ENCODE assay signal across 24 cellular contexts in genomic region chr1:206785366-206785765, GRCh38. TPM values are rescaled to one million over a fixed set of nuclear protein-coding genes. Genes with fewer than 3 reads are reported as not detected.
A peak's percentile ranks its signal among the peaks of the same experiment; 100 is the strongest.
DNase-seq lines count a peak whose midpoint lies in the region; ATAC-seq and TF ChIP-seq lines count a peak whose summit lies in the region.
"Had no signal": no experiment of that assay in that cellular context is flagged by ENCODE, and none has a peak within 500 bp of the region (broad histone marks: within the 10 kb centered on the region; RNA-seq: fewer than 3 reads in every experiment).

No MANE protein-coding gene starts in this region.

- no peaks in the 10 kb centered on the region for H3K36me3 Mint-ChIP-seq in activated CD8-positive, alpha-beta T cell treated with anti-CD3 and anti-CD28 coated beads for 36 hours (ENCODE audit: low read depth)
- no peaks in the 10 kb centered on the region for H3K36me3 Mint-ChIP-seq in activated CD8-positive, alpha-beta T cell treated with anti-CD3 and anti-CD28 coated beads, Interleukin-2, amount 10 ng/mL, durations not matched to agents 7 days and 5 days (ENCODE audit: low read depth)
- H3K36me3 Mint-ChIP-seq in CD8-positive, alpha-beta memory T cell, result no peaks in the 10 kb centered on the region
- H3K36me3 Mint-ChIP-seq in T-helper 17 cell (ENCODE audit: low read depth), result peaks cover 5% of the 10 kb centered on the region
- no peaks in the 10 kb centered on the region for H3K36me3 Mint-ChIP-seq in natural killer cell treated with Interleukin-12 subunit alpha and Interleukin-12 subunit beta and Interleukin-15 and Interleukin-18, amount 100 ng/mL, for 72 hours
- H3K36me3 Mint-ChIP-seq in Calu3 (ENCODE audit: insufficient read depth, unreplicated experiment), result no peaks in the 10 kb centered on the region

- no peak overlapping the region for H3K4me3 Mint-ChIP-seq in activated CD8-positive, alpha-beta T cell treated with anti-CD3 and anti-CD28 coated beads for 36 hours
- H3K4me3 Mint-ChIP-seq in activated CD8-positive, alpha-beta T cell treated with anti-CD3 and anti-CD28 coated beads, Interleukin-2, amount 10 ng/mL, durations not matched to agents 7 days and 5 days, result no peak overlapping the region
- peak overlapping the region in 4 of 7 donors; percentile 15 to 79 (median 36) for H3K4me3 Mint-ChIP-seq in CD8-positive, alpha-beta memory T cell
- no peak overlapping the region for H3K4me3 Mint-ChIP-seq in T-helper 17 cell
- peak overlapping the region; percentile 62 for H3K4me3 Mint-ChIP-seq in natural killer cell treated with Interleukin-12 subunit alpha and Interleukin-12 subunit beta and Interleukin-15 and Interleukin-18, amount 100 ng/mL, for 72 hours
- H3K4me3 Mint-ChIP-seq in Calu3 (ENCODE audit: low read depth, unreplicated experiment), result no peak overlapping the region

- POLR2A ChIA-PET in activated CD8-positive, alpha-beta T cell treated with anti-CD3 and anti-CD28 coated beads for 36 hours (lab: Charles Lee), result interaction anchor here (0.8 to 3.7 kb wide), 11 partner anchors 10 to 55 kb away, joined by 3 to 23 read pairs (median 5); partner anchors contain the start of gene IL19
- POLR2A ChIA-PET in activated CD8-positive, alpha-beta T cell treated with anti-CD3 and anti-CD28 coated beads, Interleukin-2, amount 10 ng/mL, durations not matched to agents 7 days and 5 days (lab: Charles Lee), result interaction anchor here (1.2 kb wide), 2 partner anchors 19 kb away, joined by 3 to 4 read pairs; no protein-coding TSS in a partner anchor
- POLR2A ChIA-PET in CD8-positive, alpha-beta memory T cell (lab: Charles Lee), result interaction anchor here (0.5 kb wide), 1 partner anchor 43 kb away, joined by 4 read pairs; no protein-coding TSS in a partner anchor

- H3K9me3 ChIP-seq in CD8-positive, alpha-beta memory T cell (ENCODE audit: low read length), result no peaks in the 10 kb centered on the region
- no peaks in the 10 kb centered on the region for H3K9me3 ChIP-seq in T-helper 17 cell (ENCODE audit: control insufficient read depth, low read length, poor library complexity, severe bottlenecking)
- H3K9me3 ChIP-seq: esophagus muscularis mucosa, left lung, mucosa of descending colon, right atrium auricular region had no signal

- H3K4me1 ChIP-seq in CD8-positive, alpha-beta memory T cell (ENCODE audit: insufficient read depth, low read length), result peaks cover 47% of the 10 kb centered on the region
- H3K4me1 ChIP-seq: esophagus muscularis mucosa, left lung, right atrium auricular region had no signal

- no TSS peak for BruUV-seq in Calu3 (replicated peaks; lab: Mats Ljungman, UMichigan)

- no peaks in the 10 kb centered on the region for H3K36me3 ChIP-seq in CD8-positive, alpha-beta memory T cell (ENCODE audit: insufficient read depth, low read length)
- H3K36me3 ChIP-seq: esophagus muscularis mucosa, left lung, right atrium auricular region had no signal

- H3K4me3 ChIP-seq in CD8-positive, alpha-beta memory T cell (ENCODE audit: low read length), result no peak overlapping the region
- H3K4me3 ChIP-seq: esophagus muscularis mucosa, left lung, mucosa of descending colon, right atrium auricular region had no signal

- no peaks in the 10 kb centered on the region for H3K27me3 ChIP-seq in CD8-positive, alpha-beta memory T cell (ENCODE audit: insufficient read depth, low read length, poor library complexity, severe bottlenecking)
- H3K27me3 ChIP-seq: esophagus muscularis mucosa, left lung, right atrium auricular region had no signal

- H3K27me3 Mint-ChIP-seq in activated CD8-positive, alpha-beta T cell treated with anti-CD3 and anti-CD28 coated beads for 36 hours, result peaks cover 2% of the 10 kb centered on the region
- H3K27me3 Mint-ChIP-seq in activated CD8-positive, alpha-beta T cell treated with anti-CD3 and anti-CD28 coated beads, Interleukin-2, amount 10 ng/mL, durations not matched to agents 7 days and 5 days (ENCODE audit: low read depth), result peaks cover 24% of the 10 kb centered on the region
- H3K27me3 Mint-ChIP-seq in CD8-positive, alpha-beta memory T cell, result no peaks in the 10 kb centered on the region
- no peaks in the 10 kb centered on the region for H3K27me3 Mint-ChIP-seq in T-helper 17 cell
- H3K27me3 Mint-ChIP-seq in natural killer cell treated with Interleukin-12 subunit alpha and Interleukin-12 subunit beta and Interleukin-15 and Interleukin-18, amount 100 ng/mL, for 72 hours, result peaks cover 29 to 55% of the 10 kb centered on the region in 2 donors
- peaks cover 67% of the 10 kb centered on the region for H3K27me3 Mint-ChIP-seq in Calu3 (ENCODE audit: unreplicated experiment)

- H3K4me1 Mint-ChIP-seq in activated CD8-positive, alpha-beta T cell treated with anti-CD3 and anti-CD28 coated beads for 36 hours (ENCODE audit: low read depth), result peaks cover 70% of the 10 kb centered on the region
- peaks cover 74% of the 10 kb centered on the region for H3K4me1 Mint-ChIP-seq in activated CD8-positive, alpha-beta T cell treated with anti-CD3 and anti-CD28 coated beads, Interleukin-2, amount 10 ng/mL, durations not matched to agents 7 days and 5 days (ENCODE audit: low read depth)
- H3K4me1 Mint-ChIP-seq in CD8-positive, alpha-beta memory T cell, result peaks cover 64 to 66% (median 64%) of the 10 kb centered on the region in 3 donors
- H3K4me1 Mint-ChIP-seq in T-helper 17 cell (peaks cover 45% of the 10 kb centered on the region), Calu3 (ENCODE audit: low read depth, unreplicated experiment) (no peaks in the 10 kb centered on the region)
- H3K4me1 Mint-ChIP-seq in natural killer cell treated with Interleukin-12 subunit alpha and Interleukin-12 subunit beta and Interleukin-15 and Interleukin-18, amount 100 ng/mL, for 72 hours (ENCODE audit: low read depth in 2 of 2), result peaks cover 46 to 66% of the 10 kb centered on the region in 2 donors

- peak overlapping the region; percentile 12 for H3K27ac Mint-ChIP-seq in activated CD8-positive, alpha-beta T cell treated with anti-CD3 and anti-CD28 coated beads for 36 hours
- no peak overlapping the region for H3K27ac Mint-ChIP-seq in activated CD8-positive, alpha-beta T cell treated with anti-CD3 and anti-CD28 coated beads, Interleukin-2, amount 10 ng/mL, durations not matched to agents 7 days and 5 days
- H3K27ac Mint-ChIP-seq in CD8-positive, alpha-beta memory T cell, result peak overlapping the region in 5 of 8 donors; percentile 85 to 95 (median 91)
- H3K27ac Mint-ChIP-seq in T-helper 17 cell, result peak overlapping the region; percentile 97
- peak overlapping the region; percentile 56 to 76 for H3K27ac Mint-ChIP-seq in natural killer cell treated with Interleukin-12 subunit alpha and Interleukin-12 subunit beta and Interleukin-15 and Interleukin-18, amount 100 ng/mL, for 72 hours
- no peak overlapping the region for H3K27ac Mint-ChIP-seq in Calu3 (ENCODE audit: unreplicated experiment)

- peaks cover 2% of the 10 kb centered on the region for H3K9me3 Mint-ChIP-seq in activated CD8-positive, alpha-beta T cell treated with anti-CD3 and anti-CD28 coated beads for 36 hours
- H3K9me3 Mint-ChIP-seq in activated CD8-positive, alpha-beta T cell treated with anti-CD3 and anti-CD28 coated beads, Interleukin-2, amount 10 ng/mL, durations not matched to agents 7 days and 5 days (ENCODE audit: insufficient read depth), result no peaks in the 10 kb centered on the region
- H3K9me3 Mint-ChIP-seq in CD8-positive, alpha-beta memory T cell, result no peaks in the 10 kb centered on the region
- H3K9me3 Mint-ChIP-seq in natural killer cell treated with Interleukin-12 subunit alpha and Interleukin-12 subunit beta and Interleukin-15 and Interleukin-18, amount 100 ng/mL, for 72 hours, result no peaks in the 10 kb centered on the region
- no peaks in the 10 kb centered on the region for H3K9me3 Mint-ChIP-seq in Calu3 (ENCODE audit: low read depth, unreplicated experiment)

- no peak overlapping the region for H3K27ac ChIP-seq in CD8-positive, alpha-beta memory T cell (ENCODE audit: low read depth, low read length)
- H3K27ac ChIP-seq: esophagus muscularis mucosa, left lung, right atrium auricular region had no signal

- CTCF ChIA-PET in activated CD8-positive, alpha-beta T cell treated with anti-CD3 and anti-CD28 coated beads for 36 hours (lab: Charles Lee), result interaction anchor here (0.6 to 7.7 kb wide), 10 partner anchors 10 to 357 kb away, joined by 3 to 51 read pairs (median 9); partner anchors contain the start of genes IL10 and IL19
- CTCF ChIA-PET in activated CD8-positive, alpha-beta T cell treated with anti-CD3 and anti-CD28 coated beads, Interleukin-2, amount 10 ng/mL, durations not matched to agents 7 days and 5 days (lab: Charles Lee), result interaction anchor here (1.2 to 8.4 kb wide), 11 partner anchors 10 to 197 kb away, joined by 3 to 63 read pairs (median 19); partner anchors contain the start of genes IL10 and IL19
- CTCF ChIA-PET in CD8-positive, alpha-beta memory T cell (lab: Charles Lee), result interaction anchor here (1.0 kb wide), 1 partner anchor 13 kb away, joined by 5 read pairs; no protein-coding TSS in a partner anchor
- CTCF ChIA-PET in Calu3 (lab: Charles Lee), result interaction anchor here (0.6 kb wide), 1 partner anchor 736 kb away, joined by 3 read pairs; no protein-coding TSS in a partner anchor

- DNase-seq in activated CD8-positive, alpha-beta T cell treated with anti-CD3 and anti-CD28 coated beads for 36 hours, result no peak
- no peak for DNase-seq in activated CD8-positive, alpha-beta T cell treated with anti-CD3 and anti-CD28 coated beads, Interleukin-2, amount 10 ng/mL, durations not matched to agents 7 days and 5 days
- no peak for DNase-seq in CD8-positive, alpha-beta memory T cell
- DNase-seq in T-helper 17 cell, result no peak
- no peak for DNase-seq in natural killer cell treated with Interleukin-12 subunit alpha and Interleukin-12 subunit beta and Interleukin-15 and Interleukin-18, amount 100 ng/mL, for 72 hours (ENCODE audit: low spot score)
- DNase-seq in NCI-H774 (lab: John Stamatoyannopoulos, UW), result no peak
- DNase-seq in NCI-H526 (lab: John Stamatoyannopoulos, UW), result no peak
- DNase-seq in Calu3, result no peak
- DNase-seq: amniotic stem cell; caudate nucleus; effector CD4-positive, alpha-beta T cell; left lung; mucosa of descending colon; NCI-H187 treated with DMSO at 0.1 percent for 48 hours; NCI-H345; occipital lobe; stimulated activated naive CD4-positive, alpha-beta T cell treated with Interleukin-2 at 50 U/mL for 16 hours; trophoblast cell had no signal

- intact Hi-C loops in activated CD8-positive, alpha-beta T cell treated with anti-CD3 and anti-CD28 coated beads for 36 hours (cut with micrococcal nuclease), result loop anchor here (2.0 to 5.0 kb wide), 3 partner anchors 17 to 48 kb away; no protein-coding TSS in a partner anchor
- intact Hi-C loops in Calu3 (cut with micrococcal nuclease; ENCODE audit: unreplicated experiment), result no loop called here

- TF ChIP-seq CTCF in activated CD8-positive, alpha-beta T cell treated with anti-CD3 and anti-CD28 coated beads for 36 hours (IDR thresholded peaks at IDR 0.05), result no peak
- no peak for TF ChIP-seq CTCF in Calu3 (IDR thresholded peaks at IDR 0.05; ENCODE audit: unreplicated experiment)

- ATAC-seq in activated CD8-positive, alpha-beta T cell treated with anti-CD3 and anti-CD28 coated beads for 36 hours, result no peak
- no peak for ATAC-seq in activated CD8-positive, alpha-beta T cell treated with anti-CD3 and anti-CD28 coated beads, Interleukin-2, amount 10 ng/mL, durations not matched to agents 7 days and 5 days
- no peak for ATAC-seq in T-helper 17 cell
- ATAC-seq in natural killer cell treated with Interleukin-12 subunit alpha and Interleukin-12 subunit beta and Interleukin-15 and Interleukin-18, amount 100 ng/mL, for 72 hours, result no peak
- ATAC-seq: Right ventricle myocardium inferior had no signal

RNA-seq across cellular contexts. Expression of gene IL10, which starts 13.1 kb away (rescaled TPM):
- under 1 TPM in 1 of 2 experiments, not detected in 1; 0.32 TPM for total RNA-seq in activated CD8-positive, alpha-beta T cell treated with anti-CD3 and anti-CD28 coated beads for 36 hours
- under 1 TPM in 1 of 2 experiments, not detected in 1; 0.32 TPM for total RNA-seq in activated CD8-positive, alpha-beta T cell treated with anti-CD3 and anti-CD28 coated beads, Interleukin-2, amount 10 ng/mL, durations not matched to agents 7 days and 5 days
- 1 to 10 TPM; 7.6 TPM for total RNA-seq in CD8-positive, alpha-beta memory T cell
- 0.33 TPM for polyA plus RNA-seq in CD8-positive, alpha-beta memory T cell
- total RNA-seq in T-helper 17 cell (under 1 TPM; 0.20 to 0.76 TPM), Calu3 (2022) (not detected in 2 replicates)
- under 1 TPM in 1 of 2 donors, not detected in 1; 0.95 TPM for total RNA-seq in natural killer cell treated with Interleukin-12 subunit alpha and Interleukin-12 subunit beta and Interleukin-15 and Interleukin-18, amount 100 ng/mL, for 72 hours
- total RNA-seq: glomerular endothelial cell, M059J, occipital lobe had no signal

RNA-seq across cellular contexts. Expression of gene IL19, which starts 14.8 kb away (rescaled TPM):
- not detected for total RNA-seq in activated CD8-positive, alpha-beta T cell treated with anti-CD3 and anti-CD28 coated beads for 36 hours
- not detected for total RNA-seq in activated CD8-positive, alpha-beta T cell treated with anti-CD3 and anti-CD28 coated beads, Interleukin-2, amount 10 ng/mL, durations not matched to agents 7 days and 5 days
- not detected for total RNA-seq in CD8-positive, alpha-beta memory T cell
- polyA plus RNA-seq in CD8-positive, alpha-beta memory T cell, result not detected
- total RNA-seq in T-helper 17 cell, result not detected
- total RNA-seq in natural killer cell treated with Interleukin-12 subunit alpha and Interleukin-12 subunit beta and Interleukin-15 and Interleukin-18, amount 100 ng/mL, for 72 hours, result not detected
- not detected in 2 replicates for total RNA-seq in Calu3 (2022)
- total RNA-seq: esophagus muscularis mucosa; glomerular endothelial cell; left lung; M059J; mucosa of descending colon; occipital lobe; right atrium auricular region; Right ventricle myocardium inferior; T-helper 2 cell treated with Interferon-gamma antibody and Interleukin-4, amounts not matched to agents 100 ng/mL and 5 ng/mL, for 36 hours had no signal

Comparison
In these comparisons a context has a peak if more than half of its experiments do, and no peak if none do; other contexts are left out.
1. H3K27ac Mint-ChIP-seq: peak in activated CD8-positive, alpha-beta T cell treated with anti-CD3 and anti-CD28 coated beads for 36 hours (single experiment), CD8-positive, alpha-beta memory T cell (5 of 8), T-helper 17 cell (single experiment) and natural killer cell treated with Interleukin-12 subunit alpha and Interleukin-12 subunit beta and Interleukin-15 and Interleukin-18, amount 100 ng/mL, for 72 hours (2 of 2); none in activated CD8-positive, alpha-beta T cell treated with anti-CD3 and anti-CD28 coated beads, Interleukin-2, amount 10 ng/mL, durations not matched to agents 7 days and 5 days (single experiment) and Calu3 (single experiment).
2. H3K4me3 Mint-ChIP-seq: peak in CD8-positive, alpha-beta memory T cell (4 of 7) and natural killer cell treated with Interleukin-12 subunit alpha and Interleukin-12 subunit beta and Interleukin-15 and Interleukin-18, amount 100 ng/mL, for 72 hours (single experiment); none in activated CD8-positive, alpha-beta T cell treated with anti-CD3 and anti-CD28 coated beads for 36 hours (single experiment), activated CD8-positive, alpha-beta T cell treated with anti-CD3 and anti-CD28 coated beads, Interleukin-2, amount 10 ng/mL, durations not matched to agents 7 days and 5 days (single experiment), T-helper 17 cell (single experiment) and Calu3 (single experiment).